ENCODE assay signal across 8 cellular contexts in genomic region chr6:12956991-12957320, GRCh38.
DNase-seq lines count a peak whose midpoint lies in the region; ATAC-seq and TF ChIP-seq lines count a peak whose summit lies in the region.

No MANE protein-coding gene starts in this region.

- intact Hi-C loops in gastrocnemius medialis (cut with DNase I; ENCODE audit: low total_unique reads) = loop anchor here (10.0 kb wide), 1 partner anchor 348 kb away; no protein-coding TSS in a partner anchor

- no peak for DNase-seq in GM06990 (ENCODE audit: extremely low read depth, insufficient read length)
- DNase-seq in UCSD-AML1 (lab: John Stamatoyannopoulos, UW; ENCODE audit: unreplicated experiment) = peak; percentile 42
- DNase-seq in fibroblast of pulmonary artery (ENCODE audit: low read depth) = no peak
- DNase-seq in gastrocnemius medialis = no peak
- DNase-seq in NCI-H2107 (lab: John Stamatoyannopoulos, UW) = no peak
- no peak for DNase-seq in pons (ENCODE audit: low spot score)
- no peak for DNase-seq in superior temporal gyrus (ENCODE audit: extremely low spot score)

- H3K4me1 ChIP-seq in gastrocnemius medialis = peaks cover 5% of the 10 kb centered on the region in 2 donors

- H3K36me3 ChIP-seq in GM06990 (ENCODE audit: control insufficient read depth, insufficient read depth, low read length) (no peaks in the 10 kb centered on the region), gastrocnemius medialis (no peaks in the 10 kb centered on the region)

- H3K4me3 ChIP-seq in GM06990 (replicated peaks; ENCODE audit: low read depth, low read length) = peak overlapping the region; percentile 53
- H3K4me3 ChIP-seq in fibroblast of pulmonary artery (replicated peaks; ENCODE audit: low read depth, low read length) = peak overlapping the region; percentile 82
- H3K4me3 ChIP-seq in gastrocnemius medialis = peak overlapping the region; percentile 60 to 69 (median 63)

- no peaks in the 10 kb centered on the region for H3K9me3 ChIP-seq in gastrocnemius medialis

- in situ Hi-C loops in gastrocnemius medialis (cut with MboI; ENCODE audit: low sequenced_read_pairs in 4 of 4) = no loop called here

- ATAC-seq in gastrocnemius medialis (no peak), GM18870 (IDR thresholded peaks at IDR 0.05; ENCODE audit: unreplicated experiment) (no peak)

- no peak for TF ChIP-seq POLR2A in gastrocnemius medialis (IDR thresholded peaks at IDR 0.05)

- H3K27me3 ChIP-seq in GM06990 (replicated peaks; ENCODE audit: control insufficient read depth, insufficient read depth, low read length) (no peaks in the 10 kb centered on the region), gastrocnemius medialis (peaks cover 0 to 18% (median 9%) of the 10 kb centered on the region in 3 donors)

- peak overlapping the region in 2 of 4 donors; percentile 42 to 50 for H3K27ac ChIP-seq in gastrocnemius medialis

- TF ChIP-seq CTCF in GM06990 (IDR thresholded peaks at IDR 0.05; ENCODE audit: insufficient read depth, low read length, poor library complexity, severe bottlenecking) (no peak), fibroblast of pulmonary artery (IDR thresholded peaks at IDR 0.05; ENCODE audit: low read length, missing control alignments) (no peak), gastrocnemius medialis (IDR thresholded peaks at IDR 0.05 in 4 of 5, conservative IDR thresholded peaks at IDR 0.05 in 1 of 5) (no peak)
